ENCODE assay signal across 27 cellular contexts in the genomic region with DNA sequence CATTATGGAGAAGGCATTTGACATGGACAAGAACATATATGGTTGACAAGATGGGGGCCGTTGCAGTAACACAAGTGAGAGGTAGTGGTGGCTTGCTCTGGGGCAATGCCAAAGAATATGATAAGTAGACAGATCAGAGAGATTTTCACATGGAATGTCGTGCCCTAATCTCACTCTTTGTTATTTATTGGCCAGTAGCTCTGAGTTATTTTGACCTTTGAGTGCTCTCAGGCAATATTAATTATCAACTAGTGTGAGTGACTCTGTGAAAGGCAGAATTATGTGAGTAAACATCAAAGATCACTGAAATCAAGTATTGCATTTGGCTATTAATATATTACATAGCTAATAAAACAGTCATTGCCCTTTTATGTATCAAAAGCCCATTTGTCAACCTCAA.
"Had no signal": no experiment of that assay in that cellular context is flagged by ENCODE, and none has a peak within 500 bp of the region (broad histone marks: within the 10 kb centered on the region; RNA-seq: fewer than 3 reads in every experiment).

No MANE protein-coding gene starts in this region.

- H3K27me3 Mint-ChIP-seq: naive thymus-derived CD4-positive, alpha-beta T cell; natural killer cell treated with Interleukin-12 subunit alpha and Interleukin-12 subunit beta and Interleukin-15 and Interleukin-18, amount 100 ng/mL, for 72 hours; stimulated activated naive CD8-positive, alpha-beta T cell treated with anti-CD3 and anti-CD28 coated beads, Interleukin-15, Interleukin-2, amounts not matched to agents 100 ng/mL and 50 ng/mL, for 24 hours had no signal

- H3K4me1 ChIP-seq: parathyroid adenoma, right atrium auricular region, right lobe of liver, suprapubic skin, upper lobe of right lung had no signal

- H3K36me3 ChIP-seq: left ventricle myocardium inferior, right atrium auricular region, right lobe of liver, suprapubic skin, thoracic aorta, tibial artery, upper lobe of right lung had no signal

- H3K4me1 Mint-ChIP-seq: naive thymus-derived CD4-positive, alpha-beta T cell; neural crest cell had no signal

- H3K27ac ChIP-seq: left ventricle myocardium inferior, parathyroid adenoma, psoas muscle, right atrium auricular region, right lobe of liver, suprapubic skin, thoracic aorta, tibial artery, upper lobe of right lung had no signal

- H3K9me3 Mint-ChIP-seq: neural crest cell; stimulated activated naive CD8-positive, alpha-beta T cell treated with anti-CD3 and anti-CD28 coated beads, Interleukin-15, Interleukin-2, amounts not matched to agents 100 ng/mL and 50 ng/mL, for 24 hours had no signal

- ATAC-seq: mucosa of descending colon; naive thymus-derived CD4-positive, alpha-beta T cell; natural killer cell treated with Interleukin-12 subunit alpha and Interleukin-12 subunit beta and Interleukin-15 and Interleukin-18, amount 100 ng/mL, for 72 hours; psoas muscle; upper lobe of right lung had no signal

- H3K27ac Mint-ChIP-seq: naive thymus-derived CD4-positive, alpha-beta T cell; natural killer cell treated with Interleukin-12 subunit alpha and Interleukin-12 subunit beta and Interleukin-15 and Interleukin-18, amount 100 ng/mL, for 72 hours; stimulated activated naive CD8-positive, alpha-beta T cell treated with anti-CD3 and anti-CD28 coated beads, Interleukin-15, Interleukin-2, amounts not matched to agents 100 ng/mL and 50 ng/mL, for 24 hours had no signal

- DNase-seq: head of caudate nucleus; hippocampal formation; left ventricle myocardium inferior; mesendoderm; midbrain; mucosa of descending colon; naive thymus-derived CD4-positive, alpha-beta T cell; nucleus accumbens; psoas muscle; right lobe of liver; stimulated activated CD4-positive, alpha-beta T cell treated with anti-CD3 and anti-CD28 coated beads, Interleukin-12 subunit alpha, Interleukin-12 subunit beta, amount 100 ng/mL, for 4 hours; stimulated activated CD4-positive, alpha-beta T cell treated with anti-CD3 and anti-CD28 coated beads, Interleukin-15, amount 100 ng/mL, for 24 hours; stimulated activated CD4-positive, alpha-beta T cell treated with anti-CD3 and anti-CD28 coated beads, Interleukin-2, amount 100 ng/mL, for 24 hours; stimulated activated CD4-positive, alpha-beta T cell treated with anti-CD3 and anti-CD28 coated beads, Interleukin-4, amount 100 ng/mL, for 1 hour; stimulated activated naive CD4-positive, alpha-beta T cell; tibial artery; upper lobe of right lung had no signal

- H3K9ac ChIP-seq: parathyroid adenoma had no signal

- H3K4me3 ChIP-seq: left ventricle myocardium inferior, lung, mucosa of descending colon, psoas muscle, right atrium auricular region, right lobe of liver, suprapubic skin, thoracic aorta, tibial artery, upper lobe of right lung had no signal

- H3K9me3 ChIP-seq: left ventricle myocardium inferior, mucosa of descending colon, psoas muscle, right atrium auricular region, right lobe of liver, suprapubic skin, thoracic aorta, tibial artery, upper lobe of right lung had no signal

- H3K4me3 Mint-ChIP-seq: naive thymus-derived CD4-positive, alpha-beta T cell; natural killer cell treated with Interleukin-12 subunit alpha and Interleukin-12 subunit beta and Interleukin-15 and Interleukin-18, amount 100 ng/mL, for 72 hours; neural crest cell; stimulated activated naive CD8-positive, alpha-beta T cell treated with anti-CD3 and anti-CD28 coated beads, Interleukin-15, Interleukin-2, amounts not matched to agents 100 ng/mL and 50 ng/mL, for 24 hours had no signal

- H3K36me3 Mint-ChIP-seq: naive thymus-derived CD4-positive, alpha-beta T cell; natural killer cell treated with Interleukin-12 subunit alpha and Interleukin-12 subunit beta and Interleukin-15 and Interleukin-18, amount 100 ng/mL, for 72 hours had no signal

- H3K27me3 ChIP-seq: right atrium auricular region, right lobe of liver, suprapubic skin, tibial artery, upper lobe of right lung had no signal

- FAIRE-seq: keratinocyte, urothelium cell line had no signal
